9 cellular contexts compared by ENCODE assay signal in the genomic region with DNA sequence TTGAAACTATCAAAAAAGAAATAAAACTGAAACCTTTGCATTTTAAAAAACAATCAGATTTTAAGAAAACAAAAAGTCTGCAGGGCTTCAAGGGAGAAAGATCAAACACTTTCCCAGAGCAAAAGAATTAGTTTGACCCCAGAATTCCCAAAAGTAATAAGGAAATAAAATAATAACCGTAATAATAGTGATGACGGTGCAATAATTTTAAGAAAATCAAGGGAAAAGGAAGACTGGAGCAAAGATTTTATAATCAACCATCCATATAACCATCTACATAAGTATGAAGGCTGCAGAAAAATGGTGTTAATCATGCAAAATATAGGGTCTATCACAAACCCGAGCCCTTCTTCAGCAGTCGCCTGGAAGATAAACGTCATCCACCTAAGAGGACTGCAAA.
"Had no signal": no experiment of that assay in that cellular context is flagged by ENCODE, and none has a peak within 500 bp of the region (broad histone marks: within the 10 kb centered on the region; RNA-seq: fewer than 3 reads in every experiment).

No MANE protein-coding gene starts in this region.

- H3K9ac ChIP-seq: GM23248 had no signal

- H3K4me1 ChIP-seq: HAP-1 had no signal

- H2AFZ ChIP-seq: GM23248 had no signal

- H3K27ac Mint-ChIP-seq: HFFc6, IgD-negative memory B cell had no signal

- H3K4me1 Mint-ChIP-seq: IgD-negative memory B cell had no signal

- H3K4me3 Mint-ChIP-seq: HFFc6, IgD-negative memory B cell had no signal

- DNase-seq: GM23248, GOT3, H7, HFFc6, KG1 had no signal

- H3K9me3 ChIP-seq: HAP-1 had no signal

- ATAC-seq: HCT116 had no signal

- H3K27ac ChIP-seq: GM23248, HL-60 had no signal

- H3K36me3 ChIP-seq: HAP-1 had no signal

- H3K4me3 ChIP-seq: GM23248, HAP-1 had no signal
